In genomic region chr2:18976112-18976961, GRCh38 we compare ENCODE assay signal across 9 cellular contexts.
DNase-seq lines count a peak whose midpoint lies in the region; ATAC-seq and TF ChIP-seq lines count a peak whose summit lies in the region.
"Had no signal": no experiment of that assay in that cellular context is flagged by ENCODE, and none has a peak within 500 bp of the region (broad histone marks: within the 10 kb centered on the region; RNA-seq: fewer than 3 reads in every experiment).

No MANE protein-coding gene starts in this region.

- peak overlapping the region; percentile 53 for H3K4me3 Mint-ChIP-seq in nephron progenitor cell
- no peak overlapping the region for H3K4me3 Mint-ChIP-seq in activated T-cell treated with anti-CD3 and anti-CD28 coated beads, Interleukin-2, amount 50 U/mL, for 4 hours

- peaks cover 7% of the 10 kb centered on the region for H3K36me3 Mint-ChIP-seq in nephron progenitor cell (ENCODE audit: low read depth)
- peaks cover 4% of the 10 kb centered on the region for H3K36me3 Mint-ChIP-seq in activated T-cell treated with anti-CD3 and anti-CD28 coated beads, Interleukin-2, amount 50 U/mL, for 4 hours (ENCODE audit: insufficient read depth)

- DNase-seq in NCI-H2107 treated with DMSO at 0.1 percent for 48 hours (lab: John Stamatoyannopoulos, UW; ENCODE audit: unreplicated experiment) (peak; percentile 8), NCI-H2107 (lab: John Stamatoyannopoulos, UW) (no peak), amniotic stem cell (lab: John Stamatoyannopoulos, UW) (peak; percentile 64), nephron progenitor cell (no peak), cortex of kidney (lab: John Stamatoyannopoulos, UW) (no peak), mucosa of gallbladder (ENCODE audit: low spot score) (no peak)
- no peak for DNase-seq in activated T-cell treated with anti-CD3 and anti-CD28 coated beads, Interleukin-2, amount 50 U/mL, for 4 hours

- peak; percentile 77 for ATAC-seq in HG03439 (IDR thresholded peaks at IDR 0.05; ENCODE audit: unreplicated experiment)
- no peak for ATAC-seq in activated T-cell treated with anti-CD3 and anti-CD28 coated beads, Interleukin-2, amount 50 U/mL, for 4 hours
- ATAC-seq: A549 had no signal

- H3K4me1 Mint-ChIP-seq in nephron progenitor cell, result peaks cover 50% of the 10 kb centered on the region
- no peaks in the 10 kb centered on the region for H3K4me1 Mint-ChIP-seq in activated T-cell treated with anti-CD3 and anti-CD28 coated beads, Interleukin-2, amount 50 U/mL, for 4 hours (ENCODE audit: low read depth)

- TF ChIP-seq CTCF in nephron progenitor cell (IDR thresholded peaks at IDR 0.05), result no peak

- H3K27ac Mint-ChIP-seq in nephron progenitor cell, result peak overlapping the region; percentile 94

- H3K9me3 Mint-ChIP-seq in nephron progenitor cell, result peaks cover 6% of the 10 kb centered on the region
- H3K9me3 Mint-ChIP-seq in activated T-cell treated with anti-CD3 and anti-CD28 coated beads, Interleukin-2, amount 50 U/mL, for 4 hours, result no peaks in the 10 kb centered on the region

- H3K27me3 Mint-ChIP-seq in nephron progenitor cell (ENCODE audit: low read depth, poor library complexity), result peaks cover 7% of the 10 kb centered on the region
- no peaks in the 10 kb centered on the region for H3K27me3 Mint-ChIP-seq in activated T-cell treated with anti-CD3 and anti-CD28 coated beads, Interleukin-2, amount 50 U/mL, for 4 hours (ENCODE audit: low read depth)

Comparison
In these comparisons a context has a peak if more than half of its experiments do, and no peak if none do; other contexts are left out.
1. DNase-seq: peak in NCI-H2107 treated with DMSO at 0.1 percent for 48 hours (single experiment) and amniotic stem cell (single experiment); none in NCI-H2107 (single experiment), nephron progenitor cell (single experiment), activated T-cell treated with anti-CD3 and anti-CD28 coated beads, Interleukin-2, amount 50 U/mL, for 4 hours (single experiment), cortex of kidney (single experiment) and mucosa of gallbladder (single experiment).